Comparison of ENCODE assay signal across 1 cellular context in genomic region chr1:97560714-97561113, GRCh38.
TF ChIP-seq lines count a peak whose summit lies in the region.

No MANE protein-coding gene starts in this region.

TF ChIP-seq in GM23338, 12 proteins besides CTCF, POLR2A, EP300 and RAD21 (continued from another document):
- TF ChIP-seq, protein P1, sequence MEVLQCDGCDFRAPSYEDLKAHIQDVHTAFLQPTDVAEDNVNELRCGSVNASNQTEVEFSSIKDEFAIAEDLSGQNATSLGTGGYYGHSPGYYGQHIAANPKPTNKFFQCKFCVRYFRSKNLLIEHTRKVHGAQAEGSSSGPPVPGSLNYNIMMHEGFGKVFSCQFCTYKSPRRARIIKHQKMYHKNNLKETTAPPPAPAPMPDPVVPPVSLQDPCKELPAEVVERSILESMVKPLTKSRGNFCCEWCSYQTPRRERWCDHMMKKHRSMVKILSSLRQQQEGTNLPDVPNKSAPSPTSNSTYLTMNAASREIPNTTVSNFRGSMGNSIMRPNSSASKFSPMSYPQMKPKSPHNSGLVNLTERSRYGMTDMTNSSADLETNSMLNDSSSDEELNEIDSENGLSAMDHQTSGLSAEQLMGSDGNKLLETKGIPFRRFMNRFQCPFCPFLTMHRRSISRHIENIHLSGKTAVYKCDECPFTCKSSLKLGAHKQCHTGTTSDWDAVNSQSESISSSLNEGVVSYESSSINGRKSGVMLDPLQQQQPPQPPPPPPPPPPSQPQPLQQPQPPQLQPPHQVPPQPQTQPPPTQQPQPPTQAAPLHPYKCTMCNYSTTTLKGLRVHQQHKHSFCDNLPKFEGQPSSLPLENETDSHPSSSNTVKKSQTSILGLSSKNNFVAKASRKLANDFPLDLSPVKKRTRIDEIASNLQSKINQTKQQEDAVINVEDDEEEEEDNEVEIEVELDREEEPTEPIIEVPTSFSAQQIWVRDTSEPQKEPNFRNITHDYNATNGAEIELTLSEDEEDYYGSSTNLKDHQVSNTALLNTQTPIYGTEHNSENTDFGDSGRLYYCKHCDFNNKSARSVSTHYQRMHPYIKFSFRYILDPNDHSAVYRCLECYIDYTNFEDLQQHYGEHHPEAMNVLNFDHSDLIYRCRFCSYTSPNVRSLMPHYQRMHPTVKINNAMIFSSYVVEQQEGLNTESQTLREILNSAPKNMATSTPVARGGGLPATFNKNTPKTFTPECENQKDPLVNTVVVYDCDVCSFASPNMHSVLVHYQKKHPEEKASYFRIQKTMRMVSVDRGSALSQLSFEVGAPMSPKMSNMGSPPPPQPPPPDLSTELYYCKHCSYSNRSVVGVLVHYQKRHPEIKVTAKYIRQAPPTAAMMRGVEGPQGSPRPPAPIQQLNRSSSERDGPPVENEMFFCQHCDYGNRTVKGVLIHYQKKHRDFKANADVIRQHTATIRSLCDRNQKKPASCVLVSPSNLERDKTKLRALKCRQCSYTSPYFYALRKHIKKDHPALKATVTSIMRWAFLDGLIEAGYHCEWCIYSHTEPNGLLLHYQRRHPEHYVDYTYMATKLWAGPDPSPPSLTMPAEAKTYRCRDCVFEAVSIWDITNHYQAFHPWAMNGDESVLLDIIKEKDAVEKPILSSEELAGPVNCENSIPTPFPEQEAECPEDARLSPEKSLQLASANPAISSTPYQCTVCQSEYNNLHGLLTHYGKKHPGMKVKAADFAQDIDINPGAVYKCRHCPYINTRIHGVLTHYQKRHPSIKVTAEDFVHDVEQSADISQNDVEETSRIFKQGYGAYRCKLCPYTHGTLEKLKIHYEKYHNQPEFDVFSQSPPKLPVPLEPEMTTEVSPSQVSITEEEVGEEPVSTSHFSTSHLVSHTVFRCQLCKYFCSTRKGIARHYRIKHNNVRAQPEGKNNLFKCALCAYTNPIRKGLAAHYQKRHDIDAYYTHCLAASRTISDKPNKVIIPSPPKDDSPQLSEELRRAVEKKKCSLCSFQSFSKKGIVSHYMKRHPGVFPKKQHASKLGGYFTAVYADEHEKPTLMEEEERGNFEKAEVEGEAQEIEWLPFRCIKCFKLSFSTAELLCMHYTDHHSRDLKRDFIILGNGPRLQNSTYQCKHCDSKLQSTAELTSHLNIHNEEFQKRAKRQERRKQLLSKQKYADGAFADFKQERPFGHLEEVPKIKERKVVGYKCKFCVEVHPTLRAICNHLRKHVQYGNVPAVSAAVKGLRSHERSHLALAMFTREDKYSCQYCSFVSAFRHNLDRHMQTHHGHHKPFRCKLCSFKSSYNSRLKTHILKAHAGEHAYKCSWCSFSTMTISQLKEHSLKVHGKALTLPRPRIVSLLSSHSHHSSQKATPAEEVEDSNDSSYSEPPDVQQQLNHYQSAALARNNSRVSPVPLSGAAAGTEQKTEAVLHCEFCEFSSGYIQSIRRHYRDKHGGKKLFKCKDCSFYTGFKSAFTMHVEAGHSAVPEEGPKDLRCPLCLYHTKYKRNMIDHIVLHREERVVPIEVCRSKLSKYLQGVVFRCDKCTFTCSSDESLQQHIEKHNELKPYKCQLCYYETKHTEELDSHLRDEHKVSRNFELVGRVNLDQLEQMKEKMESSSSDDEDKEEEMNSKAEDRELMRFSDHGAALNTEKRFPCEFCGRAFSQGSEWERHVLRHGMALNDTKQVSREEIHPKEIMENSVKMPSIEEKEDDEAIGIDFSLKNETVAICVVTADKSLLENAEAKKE (CRISPR knock-in tag; IDR thresholded peaks at IDR 0.05) = no peak
- TF ChIP-seq, protein P2, sequence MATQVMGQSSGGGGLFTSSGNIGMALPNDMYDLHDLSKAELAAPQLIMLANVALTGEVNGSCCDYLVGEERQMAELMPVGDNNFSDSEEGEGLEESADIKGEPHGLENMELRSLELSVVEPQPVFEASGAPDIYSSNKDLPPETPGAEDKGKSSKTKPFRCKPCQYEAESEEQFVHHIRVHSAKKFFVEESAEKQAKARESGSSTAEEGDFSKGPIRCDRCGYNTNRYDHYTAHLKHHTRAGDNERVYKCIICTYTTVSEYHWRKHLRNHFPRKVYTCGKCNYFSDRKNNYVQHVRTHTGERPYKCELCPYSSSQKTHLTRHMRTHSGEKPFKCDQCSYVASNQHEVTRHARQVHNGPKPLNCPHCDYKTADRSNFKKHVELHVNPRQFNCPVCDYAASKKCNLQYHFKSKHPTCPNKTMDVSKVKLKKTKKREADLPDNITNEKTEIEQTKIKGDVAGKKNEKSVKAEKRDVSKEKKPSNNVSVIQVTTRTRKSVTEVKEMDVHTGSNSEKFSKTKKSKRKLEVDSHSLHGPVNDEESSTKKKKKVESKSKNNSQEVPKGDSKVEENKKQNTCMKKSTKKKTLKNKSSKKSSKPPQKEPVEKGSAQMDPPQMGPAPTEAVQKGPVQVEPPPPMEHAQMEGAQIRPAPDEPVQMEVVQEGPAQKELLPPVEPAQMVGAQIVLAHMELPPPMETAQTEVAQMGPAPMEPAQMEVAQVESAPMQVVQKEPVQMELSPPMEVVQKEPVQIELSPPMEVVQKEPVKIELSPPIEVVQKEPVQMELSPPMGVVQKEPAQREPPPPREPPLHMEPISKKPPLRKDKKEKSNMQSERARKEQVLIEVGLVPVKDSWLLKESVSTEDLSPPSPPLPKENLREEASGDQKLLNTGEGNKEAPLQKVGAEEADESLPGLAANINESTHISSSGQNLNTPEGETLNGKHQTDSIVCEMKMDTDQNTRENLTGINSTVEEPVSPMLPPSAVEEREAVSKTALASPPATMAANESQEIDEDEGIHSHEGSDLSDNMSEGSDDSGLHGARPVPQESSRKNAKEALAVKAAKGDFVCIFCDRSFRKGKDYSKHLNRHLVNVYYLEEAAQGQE (IDR thresholded peaks at IDR 0.05; ENCODE audit: unreplicated experiment) = no peak
TF ChIP-seq in GM23338: peak in this region for 0.
